ENCODE assay signal across 11 cellular contexts in genomic region chr1:159867322-159868064, GRCh38. TPM values are rescaled to one million over a fixed set of nuclear protein-coding genes. Genes with fewer than 3 reads are reported as not detected.
A peak's percentile ranks its signal among the peaks of the same experiment; 100 is the strongest.
DNase-seq lines count a peak whose midpoint lies in the region; ATAC-seq and TF ChIP-seq lines count a peak whose summit lies in the region.
"Had no signal": no experiment of that assay in that cellular context is flagged by ENCODE, and none has a peak within 500 bp of the region (broad histone marks: within the 10 kb centered on the region; RNA-seq: fewer than 3 reads in every experiment).

No MANE protein-coding gene starts in this region.

- DNase-seq in Right ventricle myocardium superior (peak; percentile 48), left ventricle myocardium inferior (no peak), SK-MEL-5 (ENCODE audit: low read depth, low spot score) (peak; percentile 8), islet precursor cell (peak; percentile 76), GM13977 (ENCODE audit: low spot score) (no peak)
- no peak for DNase-seq in activated CD8-positive, alpha-beta memory T cell treated with anti-CD3 and anti-CD28 coated beads for 24 hours
- DNase-seq: SW 1271 had no signal

- no peaks in the 10 kb centered on the region for H3K36me3 ChIP-seq in left ventricle myocardium inferior
- no peaks in the 10 kb centered on the region for H3K36me3 ChIP-seq in urinary bladder (ENCODE audit: insufficient read depth)

- intact Hi-C loops in Right ventricle myocardium superior (cut with DNase I) (no loop called here), left ventricle myocardium inferior (cut with micrococcal nuclease) (no loop called here)

- no peaks in the 10 kb centered on the region for H3K9me3 ChIP-seq in left ventricle myocardium inferior (replicated peaks)

- H3K27me3 ChIP-seq in left ventricle myocardium inferior (ENCODE audit: low read depth): peaks cover 12% of the 10 kb centered on the region

- H3K4me3 ChIP-seq in left ventricle myocardium inferior (no peak overlapping the region), urinary bladder (ENCODE audit: low read depth, low read length) (no peak overlapping the region)

- in situ Hi-C loops in SK-MEL-5 (cut with HindIII; ENCODE audit: low pct_unique_long_range_greater_than_20kb, low sequenced_read_pairs): no loop called here
- in situ Hi-C loops in GM13977 (cut with MboI; ENCODE audit: low pct_unique_long_range_greater_than_20kb, low sequenced_read_pairs, unreplicated experiment): no loop called here

- peaks cover 17% of the 10 kb centered on the region for H3K4me1 ChIP-seq in left ventricle myocardium inferior
- no peaks in the 10 kb centered on the region for H3K4me1 ChIP-seq in urinary bladder (ENCODE audit: insufficient read depth)

- H3K27ac ChIP-seq in left ventricle myocardium inferior (replicated peaks): no peak overlapping the region
- H3K27ac ChIP-seq in urinary bladder (ENCODE audit: low read depth): peak overlapping the region; percentile 76

- WGBS in urinary bladder: 24% methylated on average over 13 of the region's 13 CpGs

- no peak for TF ChIP-seq CTCF in left ventricle myocardium inferior (IDR thresholded peaks at IDR 0.05; ENCODE audit: borderline replicate concordance)
- no peak for TF ChIP-seq CTCF in GM13977 (IDR thresholded peaks at IDR 0.05; ENCODE audit: extremely low read depth, insufficient read depth, missing control alignments)

- peak; percentile 92 for ATAC-seq in Right ventricle myocardium superior (ENCODE audit: poor library complexity)
- no peak for ATAC-seq in HG03025 (IDR thresholded peaks at IDR 0.05; ENCODE audit: low FRiP score, unreplicated experiment)

RNA-seq across cellular contexts. Expression of gene VSIG8, which starts 5.0 kb away (rescaled TPM):
- total RNA-seq in Right ventricle myocardium superior (not detected), left ventricle myocardium inferior (not detected), urinary bladder (not detected)
- not detected in 2 replicates for total RNA-seq in SK-MEL-5 (2014; rRNA removed; shearing (Covaris generic))
- polyA plus RNA-seq in SK-MEL-5 (2015; cell fraction: cytosol; rRNA removed): not detected in 2 replicates
- not detected in 2 replicates for polyA plus RNA-seq in SK-MEL-5 (2015; cell fraction: nucleus; rRNA removed)
- 0.05 TPM for polyA plus RNA-seq in urinary bladder
- total RNA-seq: astrocyte, myocyte had no signal

RNA-seq across cellular contexts. Expression of gene CFAP45, which starts 32.5 kb away (rescaled TPM):
- total RNA-seq in Right ventricle myocardium superior: 1.2 TPM
- total RNA-seq in left ventricle myocardium inferior: 1.1 TPM
- total RNA-seq in SK-MEL-5 (2014; rRNA removed; shearing (Covaris generic)): 0.13 and 0.56 TPM in 2 replicates
- 0.23 and 0.62 TPM in 2 replicates for polyA plus RNA-seq in SK-MEL-5 (2015; cell fraction: cytosol; rRNA removed)
- 0.36 TPM in 1 of 2 replicates, not detected in the other for polyA plus RNA-seq in SK-MEL-5 (2015; cell fraction: nucleus; rRNA removed)
- 0.48 TPM for total RNA-seq in urinary bladder
- 1.0 TPM for polyA plus RNA-seq in urinary bladder
- total RNA-seq: myocyte had no signal

RNA-seq across cellular contexts. Expression of gene SLAMF8, which starts 40.8 kb away (rescaled TPM):
- total RNA-seq in Right ventricle myocardium superior: 1.00 TPM
- 1.7 TPM for total RNA-seq in left ventricle myocardium inferior
- total RNA-seq in SK-MEL-5 (2014; rRNA removed; shearing (Covaris generic)): not detected in 2 replicates
- polyA plus RNA-seq in SK-MEL-5 (2015; cell fraction: cytosol; rRNA removed): 0.13 TPM in 1 of 2 replicates, not detected in the other
- polyA plus RNA-seq in SK-MEL-5 (2015; cell fraction: nucleus; rRNA removed): not detected in 2 replicates
- total RNA-seq in urinary bladder: 0.69 TPM
- 6.1 TPM for polyA plus RNA-seq in urinary bladder

RNA-seq across cellular contexts. Expression of gene TAGLN2, which starts 57.8 kb away (rescaled TPM):
- total RNA-seq in Right ventricle myocardium superior: 116 TPM
- 110 TPM for total RNA-seq in left ventricle myocardium inferior
- total RNA-seq in SK-MEL-5 (2014; rRNA removed; shearing (Covaris generic)): 122 and 128 TPM in 2 replicates
- polyA plus RNA-seq in SK-MEL-5 (2015; cell fraction: cytosol; rRNA removed): 175 and 183 TPM in 2 replicates
- 26.8 and 29.9 TPM in 2 replicates for polyA plus RNA-seq in SK-MEL-5 (2015; cell fraction: nucleus; rRNA removed)
- total RNA-seq in urinary bladder: 106 TPM
- 318 TPM for polyA plus RNA-seq in urinary bladder

Comparison
In these comparisons a context has a peak if more than half of its experiments do, and no peak if none do; other contexts are left out.
1. DNase-seq: peak in Right ventricle myocardium superior (single experiment), SK-MEL-5 (single experiment) and islet precursor cell (single experiment); none in left ventricle myocardium inferior (single experiment), GM13977 (single experiment) and activated CD8-positive, alpha-beta memory T cell treated with anti-CD3 and anti-CD28 coated beads for 24 hours (single experiment).